ENCODE assay signal across 1 cellular context in the genomic region with DNA sequence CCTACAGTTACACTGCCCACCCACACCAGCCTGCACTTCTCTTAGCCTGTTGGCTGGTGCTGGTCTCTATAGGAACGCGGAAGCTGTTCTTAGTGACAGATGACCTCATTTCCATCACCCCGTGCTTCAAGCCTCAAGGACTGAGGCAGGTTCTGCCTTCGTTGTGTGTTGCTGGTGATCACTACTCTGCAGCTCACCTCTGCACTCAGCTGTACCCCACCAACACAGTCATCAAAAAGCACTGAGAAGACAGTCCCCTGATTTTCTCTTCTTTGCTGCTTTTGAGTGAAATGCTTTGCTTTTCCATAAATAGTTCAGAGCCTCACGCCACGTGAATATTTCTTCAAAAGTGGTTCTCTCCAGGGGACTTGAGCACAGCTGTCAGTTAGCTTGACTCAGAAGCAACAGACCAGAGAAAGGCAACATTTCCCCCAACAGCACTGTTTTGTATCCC.
A peak's percentile ranks its signal among the peaks of the same experiment; 100 is the strongest.
TF ChIP-seq lines count a peak whose summit lies in the region.

No MANE protein-coding gene starts in this region.

TF ChIP-seq in GM12878, 131 proteins besides CTCF, POLR2A, EP300 and RAD21 (continued from another document):
- TF ChIP-seq HDAC2 (IDR thresholded peaks at IDR 0.05) (no peak), NR2C2 (IDR thresholded peaks at IDR 0.05; ENCODE audit: borderline replicate concordance, control insufficient read depth, insufficient read length, low read depth) (no peak), KLF5 (IDR thresholded peaks at IDR 0.05; ENCODE audit: partially characterized antibody) (no peak), HCFC1 (IDR thresholded peaks at IDR 0.05; ENCODE audit: low read length) (no peak), NRF1 (conservative IDR thresholded peaks at IDR 0.05; ENCODE audit: low read depth, low read length) (no peak), FOXM1 (IDR thresholded peaks at IDR 0.05; ENCODE audit: low read depth, low read length) (no peak), NFXL1 (IDR thresholded peaks at IDR 0.05; ENCODE audit: borderline replicate concordance) (no peak), TAF1 (IDR thresholded peaks at IDR 0.05; ENCODE audit: borderline replicate concordance, low read depth, low read length) (no peak; the same call in 1 of the 2 replicates), TCF12 (IDR thresholded peaks at IDR 0.05; ENCODE audit: low read depth, low read length) (peak; percentile 42; the same call in 1 of the 2 replicates), MXI1 (IDR thresholded peaks at IDR 0.05; ENCODE audit: low read depth, low read length) (peak; percentile 84; the same call in 1 of the 2 replicates), SRF (IDR thresholded peaks at IDR 0.05; ENCODE audit: low read depth in 2 of 2, low read length in 2 of 2) (no peak), RCOR1 (conservative IDR thresholded peaks at IDR 0.05; ENCODE audit: low read depth, low read length) (no peak), MEF2A (IDR thresholded peaks at IDR 0.05; ENCODE audit: insufficient read depth, low read depth, low read length) (peak; percentile 86), WRNIP1 (IDR thresholded peaks at IDR 0.05; ENCODE audit: borderline replicate concordance, low read depth, low read length) (no peak), PAX8 (IDR thresholded peaks at IDR 0.05) (no peak), POLR2AphosphoS2 (IDR thresholded peaks at IDR 0.05; ENCODE audit: low read depth, low read length) (no peak), RUNX3 (IDR thresholded peaks at IDR 0.05; ENCODE audit: low read length) (no peak), CHD1 (IDR thresholded peaks at IDR 0.05; ENCODE audit: low read depth, low read length) (no peak), BRCA1 (IDR thresholded peaks at IDR 0.05; ENCODE audit: low read depth, low read length) (no peak), EZH2 (IDR thresholded peaks at IDR 0.05; ENCODE audit: borderline replicate concordance, control insufficient read depth, low read depth, low read length) (no peak), MEF2B (IDR thresholded peaks at IDR 0.05; ENCODE audit: partially characterized antibody, poor library complexity, severe bottlenecking) (peak; percentile 67), ESRRA (IDR thresholded peaks at IDR 0.05; ENCODE audit: low read length) (no peak)
- TF ChIP-seq, protein P1, sequence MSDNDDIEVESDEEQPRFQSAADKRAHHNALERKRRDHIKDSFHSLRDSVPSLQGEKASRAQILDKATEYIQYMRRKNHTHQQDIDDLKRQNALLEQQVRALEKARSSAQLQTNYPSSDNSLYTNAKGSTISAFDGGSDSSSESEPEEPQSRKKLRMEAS (IDR thresholded peaks at IDR 0.05; ENCODE audit: low read depth, low read length): peak; percentile 79; the same call in 1 of the 2 replicates
- TF ChIP-seq, protein P2, sequence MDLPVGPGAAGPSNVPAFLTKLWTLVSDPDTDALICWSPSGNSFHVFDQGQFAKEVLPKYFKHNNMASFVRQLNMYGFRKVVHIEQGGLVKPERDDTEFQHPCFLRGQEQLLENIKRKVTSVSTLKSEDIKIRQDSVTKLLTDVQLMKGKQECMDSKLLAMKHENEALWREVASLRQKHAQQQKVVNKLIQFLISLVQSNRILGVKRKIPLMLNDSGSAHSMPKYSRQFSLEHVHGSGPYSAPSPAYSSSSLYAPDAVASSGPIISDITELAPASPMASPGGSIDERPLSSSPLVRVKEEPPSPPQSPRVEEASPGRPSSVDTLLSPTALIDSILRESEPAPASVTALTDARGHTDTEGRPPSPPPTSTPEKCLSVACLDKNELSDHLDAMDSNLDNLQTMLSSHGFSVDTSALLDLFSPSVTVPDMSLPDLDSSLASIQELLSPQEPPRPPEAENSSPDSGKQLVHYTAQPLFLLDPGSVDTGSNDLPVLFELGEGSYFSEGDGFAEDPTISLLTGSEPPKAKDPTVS (IDR thresholded peaks at IDR 0.05; ENCODE audit: low read depth, low read length): no peak
TF ChIP-seq in GM12878: peak in this region for 35.
